In the genomic region with DNA sequence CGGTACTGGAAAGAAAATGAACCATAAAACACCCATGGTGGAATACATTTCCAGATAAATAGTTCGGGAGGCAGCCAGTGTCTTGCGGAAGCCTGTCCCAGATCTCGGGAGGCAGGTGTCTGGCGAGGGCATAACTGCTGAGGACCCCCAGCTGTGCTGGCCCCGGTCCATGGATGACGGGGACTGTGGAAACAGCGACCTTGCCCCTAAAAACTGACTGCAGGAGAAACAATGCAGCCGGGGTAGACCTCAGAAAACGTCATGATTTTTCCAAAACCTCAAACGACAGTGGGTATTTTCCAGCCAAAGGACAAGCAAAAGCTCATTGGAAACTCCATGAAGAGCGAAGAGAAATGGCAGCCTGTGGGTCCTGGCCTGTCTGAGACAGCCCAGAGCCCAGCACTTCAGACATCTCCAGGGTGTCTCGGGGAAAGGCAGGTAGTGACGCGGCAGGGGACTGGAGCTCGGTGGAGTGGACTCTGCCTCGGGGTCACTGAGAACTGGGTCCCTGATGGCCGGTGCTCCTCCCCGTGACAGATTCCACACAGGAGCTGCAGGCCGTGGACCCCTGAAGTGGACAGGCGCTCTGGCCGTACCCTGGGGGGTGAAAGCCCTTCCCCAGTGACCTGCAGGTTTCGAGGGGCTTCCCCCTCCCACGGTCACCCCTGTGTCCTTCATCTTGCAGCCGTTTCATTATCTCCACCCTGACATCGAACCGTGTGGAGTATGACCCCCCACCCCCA, we compare ENCODE assay signal across 15 cellular contexts.
A peak's percentile ranks its signal among the peaks of the same experiment; 100 is the strongest.
DNase-seq lines count a peak whose midpoint lies in the region; ATAC-seq and TF ChIP-seq lines count a peak whose summit lies in the region.
"Had no signal": no experiment of that assay in that cellular context is flagged by ENCODE, and none has a peak within 500 bp of the region (broad histone marks: within the 10 kb centered on the region; RNA-seq: fewer than 3 reads in every experiment).

No MANE protein-coding gene starts in this region.

- H3K27me3 ChIP-seq in fibroblast of lung (ENCODE audit: control insufficient read depth, insufficient read depth, low read length) = no peaks in the 10 kb centered on the region

- no peaks in the 10 kb centered on the region for H4K20me1 ChIP-seq in fibroblast of lung (ENCODE audit: control insufficient read depth, extremely low read depth, insufficient read depth, low read length)

- no peak overlapping the region for H3K4me3 ChIP-seq in fibroblast of lung (replicated peaks in 1 of 4; ENCODE audit: control extremely low read depth in 1 of 4, insufficient read depth in 1 of 4, low read depth in 3 of 4, low read length in 4 of 4)
- H3K4me3 ChIP-seq: HAP-1 had no signal

- in situ Hi-C loops in GM13977 (cut with MboI; ENCODE audit: low pct_unique_long_range_greater_than_20kb, low sequenced_read_pairs, unreplicated experiment) = no loop called here

- H3K9me3 ChIP-seq in fibroblast of lung (ENCODE audit: control insufficient read depth, insufficient read depth, low read depth, low read length) = no peaks in the 10 kb centered on the region
- H3K9me3 ChIP-seq: HAP-1 had no signal

- no peak for TF ChIP-seq CTCF in VCaP (conservative IDR thresholded peaks at IDR 0.05)
- no peak for TF ChIP-seq CTCF in fibroblast of lung (conservative IDR thresholded peaks at IDR 0.05 in 1 of 2, IDR thresholded peaks at IDR 0.05 in 1 of 2; ENCODE audit: low read depth in 1 of 2, low read length in 2 of 2)
- no peak for TF ChIP-seq CTCF in GM13977 (IDR thresholded peaks at IDR 0.05; ENCODE audit: extremely low read depth, insufficient read depth, missing control alignments)

- H3K4me1 ChIP-seq in fibroblast of lung (ENCODE audit: control insufficient read depth, extremely low read depth, insufficient read depth, low read length) = peaks cover 4% of the 10 kb centered on the region
- H3K4me1 ChIP-seq: HAP-1 had no signal

- H2AFZ ChIP-seq in fibroblast of lung (ENCODE audit: low read length) = no peak overlapping the region

- H3K4me2 ChIP-seq in fibroblast of lung (ENCODE audit: extremely low read depth, insufficient read depth, low read length) = no peak overlapping the region

- H3K27ac ChIP-seq in VCaP (peak overlapping the region; percentile 74), fibroblast of lung (ENCODE audit: insufficient read depth, low read length) (no peak overlapping the region)

- DNase-seq in Daoy (ENCODE audit: low read depth) (peak; percentile 20), fibroblast of lung (ENCODE audit: low read depth in 2 of 2) (peak; percentile 33 to 47), smooth muscle cell of the brain vasculature (ENCODE audit: low read depth, low spot score) (peak; percentile 37), GM13977 (ENCODE audit: low spot score) (no peak)
- no peak for DNase-seq in activated CD8-positive, alpha-beta memory T cell treated with anti-CD3 and anti-CD28 coated beads for 24 hours
- DNase-seq: AML-193, DMS79 treated with DMSO at 0.1 percent for 48 hours, MM.1S, NCI-H1105, NCI-H187, NCI-H226, NCI-H524 had no signal

- no peaks in the 10 kb centered on the region for H3K79me2 ChIP-seq in fibroblast of lung (ENCODE audit: control insufficient read depth, insufficient read depth, low read length)

- ATAC-seq in GM21447 (IDR thresholded peaks at IDR 0.05; ENCODE audit: unreplicated experiment) = no peak

- no peak overlapping the region for H3K9ac ChIP-seq in fibroblast of lung (ENCODE audit: insufficient read depth, low read length)

- H3K36me3 ChIP-seq in fibroblast of lung (ENCODE audit: control insufficient read depth, insufficient read depth, low read length) = no peaks in the 10 kb centered on the region
- H3K36me3 ChIP-seq: HAP-1 had no signal

Comparison
In these comparisons a context has a peak if more than half of its experiments do, and no peak if none do; other contexts are left out.
1. DNase-seq: peak in Daoy (single experiment), fibroblast of lung (2 of 2) and smooth muscle cell of the brain vasculature (single experiment); none in activated CD8-positive, alpha-beta memory T cell treated with anti-CD3 and anti-CD28 coated beads for 24 hours (single experiment) and GM13977 (single experiment).